9 cellular contexts compared by ENCODE assay signal in the genomic region with DNA sequence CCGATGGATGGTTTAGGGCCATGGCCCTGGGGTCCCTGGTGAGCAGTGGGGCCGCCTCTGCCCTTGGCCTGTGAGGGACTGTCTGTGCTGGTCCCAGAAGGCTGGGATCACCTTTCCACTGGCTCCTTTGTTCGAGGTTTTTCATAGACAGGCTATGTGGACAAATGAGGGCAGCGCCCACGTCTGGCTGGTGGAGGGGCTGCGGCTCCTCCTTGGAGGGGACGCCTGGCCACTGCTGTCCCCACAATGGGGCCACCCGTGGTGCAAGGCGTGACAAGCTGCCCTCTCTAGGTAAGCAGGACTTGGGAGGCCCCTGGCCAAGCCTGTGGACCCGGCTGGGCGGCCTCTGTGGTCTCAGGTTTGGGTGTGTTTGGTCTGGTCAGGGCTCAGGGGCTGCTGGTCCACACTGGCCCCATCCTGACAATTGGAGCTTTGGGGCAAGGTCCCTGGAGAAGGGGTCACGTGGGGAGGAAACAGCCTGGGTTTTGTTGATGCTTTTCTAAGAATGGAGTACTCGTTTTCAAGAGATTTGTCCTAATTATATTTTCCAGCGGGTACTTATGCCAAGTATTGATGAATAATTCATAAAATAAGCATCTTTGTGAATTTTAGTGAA. TPM values are rescaled to one million over a fixed set of nuclear protein-coding genes. Genes with fewer than 3 reads are reported as not detected.
DNase-seq lines count a peak whose midpoint lies in the region; ATAC-seq, FAIRE-seq and TF ChIP-seq lines count a peak whose summit lies in the region.
"Had no signal": no experiment of that assay in that cellular context is flagged by ENCODE, and none has a peak within 500 bp of the region (broad histone marks: within the 10 kb centered on the region; RNA-seq: fewer than 3 reads in every experiment).

No MANE protein-coding gene starts in this region.

- peak overlapping the region; percentile 98 for H3K4me2 ChIP-seq in HepG2 (ENCODE audit: low read depth, low read length)

- peaks cover 7% of the 10 kb centered on the region for H3K79me2 ChIP-seq in HepG2 (ENCODE audit: insufficient read depth, low read length)

- H3K27ac ChIP-seq in HepG2 (ENCODE audit: extremely low read length, insufficient read depth, low read length): peak overlapping the region; percentile 37
- H3K27ac ChIP-seq in right lobe of liver: no peak overlapping the region
- no peak overlapping the region for H3K27ac ChIP-seq in RWPE2 (ENCODE audit: poor library complexity, severe bottlenecking)

- POLR2A ChIA-PET in HepG2 (lab: Yijun Ruan, JAX): interaction anchor here (0.8 to 3.1 kb wide), 2 partner anchors 17 to 20 kb away, joined by 3 to 18 read pairs; no protein-coding TSS in a partner anchor

- no peak overlapping the region for H2AFZ ChIP-seq in HepG2 (ENCODE audit: low read length)

- TF ChIP-seq CTCF in HepG2 (CRISPR knock-in tag; IDR thresholded peaks at IDR 0.05) (peak; percentile 84), right lobe of liver (IDR thresholded peaks at IDR 0.05) (no peak), RWPE2 (IDR thresholded peaks at IDR 0.05; ENCODE audit: poor library complexity, severe bottlenecking) (no peak), kidney epithelial cell (IDR thresholded peaks at IDR 0.05; ENCODE audit: insufficient read depth, low read length, poor library complexity, severe bottlenecking) (peak; percentile 68)

- whole genome bisulfite sequencing in HepG2 (ENCODE audit: low lambda C conversion rate): 52% methylated on average over 3 of the region's 14 CpGs
- WGBS in right lobe of liver (ENCODE audit: insufficient coverage, low coverage, low lambda C conversion rate, missing lambda C conversion rate): 50% methylated on average over 3 of the region's 14 CpGs

- peak; percentile 68 for FAIRE-seq in HepG2 (lab: Jason Lieb, UNC)

- TF ChIP-seq EP300 in HepG2 (IDR thresholded peaks at IDR 0.05; ENCODE audit: low read depth in 2 of 2, low read length in 2 of 2): no peak
- TF ChIP-seq EP300 in HepG2 (CRISPR knock-in tag; IDR thresholded peaks at IDR 0.05; ENCODE audit: borderline replicate concordance): no peak

- ATAC-seq in HepG2 (peak; percentile 83), right lobe of liver (no peak), RWPE2 (ENCODE audit: low read depth) (0 out of 3 replicates have a peak, but pooled peaks have one; percentile 6)

- BruUV-seq in HepG2 (replicated peaks; lab: Mats Ljungman, UMichigan): no TSS peak

- H3K4me1 ChIP-seq in HepG2 (ENCODE audit: insufficient read depth, low read length) (peaks cover 59% of the 10 kb centered on the region), right lobe of liver (peaks cover 0 to 16% (median 7%) of the 10 kb centered on the region in 4 donors), RWPE2 (ENCODE audit: insufficient read depth, poor library complexity, severe bottlenecking) (no peaks in the 10 kb centered on the region)

- in situ Hi-C loops in HepG2 (cut with HindIII; ENCODE audit: extremely low pct_ligation_motif_present, low pct_unique_long_range_greater_than_20kb): loop anchor here (5.0 kb wide), 1 partner anchor 60 kb away; no protein-coding TSS in a partner anchor

- H3K9me3 ChIP-seq in HepG2 (ENCODE audit: low read length) (no peaks in the 10 kb centered on the region), right lobe of liver (no peaks in the 10 kb centered on the region), RWPE2 (ENCODE audit: severe bottlenecking) (no peaks in the 10 kb centered on the region)

- no peaks in the 10 kb centered on the region for H4K20me1 ChIP-seq in HepG2 (ENCODE audit: insufficient read depth, low read length)

- CTCF ChIA-PET in HepG2 (lab: Yijun Ruan, JAX; ENCODE audit: low intra/inter-chr PET ratio, low total read pairs): interaction anchor here (1.0 to 3.4 kb wide), 2 partner anchors 21 to 60 kb away, joined by 3 to 33 read pairs; no protein-coding TSS in a partner anchor

- peak overlapping the region; percentile 62; the same call in 1 of the 2 replicates for H3K9ac ChIP-seq in HepG2 (ENCODE audit: insufficient read depth, low read depth, low read length)

- intact Hi-C loops in HepG2 (cut with micrococcal nuclease; ENCODE audit: unreplicated experiment): loop anchor here (1.0 kb wide), 2 partner anchors 17 to 60 kb away; no protein-coding TSS in a partner anchor
- intact Hi-C loops in right lobe of liver (cut with DNase I): no loop called here
- intact Hi-C loops in posterior cingulate gyrus (cut with DNase I): no loop called here

- H3K27me3 ChIP-seq in HepG2 (ENCODE audit: control insufficient read depth in 1 of 2, insufficient read depth in 2 of 2, low read length in 2 of 2) (no peaks in the 10 kb centered on the region), right lobe of liver (no peaks in the 10 kb centered on the region), RWPE2 (ENCODE audit: insufficient read depth, poor library complexity, severe bottlenecking) (peaks cover 27% of the 10 kb centered on the region), kidney epithelial cell (ENCODE audit: control insufficient read depth, insufficient read depth, low read length) (peaks cover 25% of the 10 kb centered on the region)

- TF ChIP-seq RAD21 in HepG2 (CRISPR knock-in tag; IDR thresholded peaks at IDR 0.05): peak; percentile 85

- H3K4me3 ChIP-seq in HepG2 (replicated peaks in 1 of 3; ENCODE audit: insufficient read depth in 1 of 3, low read depth in 2 of 3, low read length in 3 of 3) (peak overlapping the region; percentile 61 to 76 (median 64); a peak in 5 of 6 replicates), right lobe of liver (no peak overlapping the region), RWPE2 (ENCODE audit: severe bottlenecking) (no peak overlapping the region), kidney epithelial cell (ENCODE audit: low read depth, low read length) (peak overlapping the region; percentile 34)

- H3K36me3 ChIP-seq in HepG2 (replicated peaks in 1 of 2; ENCODE audit: control insufficient read depth in 1 of 2, insufficient read depth in 2 of 2, low read length in 2 of 2): peaks cover 0 to 6% of the 10 kb centered on the region in 2 experiments; a peak in 2 of 5 replicates
- no peaks in the 10 kb centered on the region for H3K36me3 ChIP-seq in right lobe of liver
- H3K36me3 ChIP-seq in RWPE2 (ENCODE audit: low read depth): no peaks in the 10 kb centered on the region
- H3K36me3 ChIP-seq in kidney epithelial cell (ENCODE audit: control insufficient read depth, insufficient read depth, low read length): no peaks in the 10 kb centered on the region

- no peak for TF ChIP-seq POLR2A in HepG2 (IDR thresholded peaks at IDR 0.05; ENCODE audit: insufficient read depth in 1 of 2, low read depth in 2 of 2, low read length in 2 of 2)
- no peak for TF ChIP-seq POLR2A in right lobe of liver (IDR thresholded peaks at IDR 0.05)

- DNase-seq in HepG2 (ENCODE audit: low spot score): peak; percentile 61
- no peak for DNase-seq in right lobe of liver
- no peak for DNase-seq in RWPE2 (ENCODE audit: low spot score)
- DNase-seq in kidney epithelial cell (ENCODE audit: low read depth): no peak
- no peak for DNase-seq in posterior cingulate gyrus
- no peak for DNase-seq in activated gamma-delta T cell treated with Interleukin-2 at 50 U/mL for 16 hours
- DNase-seq in activated T-cell treated with anti-CD3 and anti-CD28 coated beads, Interleukin-2, amount 50 U/mL, for 48 hours: no peak
- no peak for DNase-seq in A172 (ENCODE audit: low spot score)
- DNase-seq: CD4-positive, alpha-beta T cell had no signal

TF ChIP-seq in HepG2, 621 proteins besides CTCF, POLR2A, EP300 and RAD21 (continues in another document):
- TF ChIP-seq ZSCAN25 (CRISPR knock-in tag; IDR thresholded peaks at IDR 0.05) (no peak), SKI (IDR thresholded peaks at IDR 0.05; ENCODE audit: partially characterized antibody) (peak; percentile 61), PRPF4 (IDR thresholded peaks at IDR 0.05; ENCODE audit: low read depth, low read length, poor library complexity, severe bottlenecking) (no peak), ISX (CRISPR knock-in tag; conservative IDR thresholded peaks at IDR 0.05) (no peak), ZFX (CRISPR knock-in tag; IDR thresholded peaks at IDR 0.05; ENCODE audit: low read depth) (0 out of 2 replicates have a peak, but pooled peaks have one; percentile 12), ZNF569 (CRISPR knock-in tag; IDR thresholded peaks at IDR 0.05; ENCODE audit: borderline replicate concordance) (no peak), HMG20B (CRISPR knock-in tag; conservative IDR thresholded peaks at IDR 0.05) (0 out of 2 replicates have a peak, but pooled peaks have one; percentile 19), ZBTB42 (CRISPR knock-in tag; IDR thresholded peaks at IDR 0.05) (no peak), MBNL3 (CRISPR knock-in tag; conservative IDR thresholded peaks at IDR 0.05) (no peak), FOXO1 (CRISPR knock-in tag; IDR thresholded peaks at IDR 0.05) (0 out of 2 replicates have a peak, but pooled peaks have one; percentile 7), ZNF501 (CRISPR knock-in tag; IDR thresholded peaks at IDR 0.05) (no peak)

RNA-seq across cellular contexts. Expression of a gene that starts 33.3 kb away (rescaled TPM):
- total RNA-seq in HepG2 (2016; rRNA removed; fragmentation: Illumina TruSeq; extraction: Trizol) (13.7 and 19.4 TPM in 2 replicates), right lobe of liver (10 to 100 TPM in 5 of 6 experiments, 1 to 10 TPM in 1; 9.6 to 18.4 (median 11.7) TPM), kidney epithelial cell (12.3 and 13.8 TPM in 2 replicates)
- 2.3 and 3.4 TPM in 2 replicates for total RNA-seq in HepG2 (2016; cell fraction: cytosol; rRNA removed; fragmentation: Illumina TruSeq; extraction: Trizol; ENCODE audit: low read depth)
- total RNA-seq in HepG2 (2016; cell fraction: insoluble cytoplasmic fraction; rRNA removed; fragmentation: Illumina TruSeq; extraction: Trizol): 10.9 and 20.3 TPM in 2 replicates
- 5.5 and 5.6 TPM in 2 replicates for total RNA-seq in HepG2 (2016; cell fraction: membrane; rRNA removed; fragmentation: Illumina TruSeq; extraction: Trizol)
- 24.6 and 25.3 TPM in 2 replicates for total RNA-seq in HepG2 (2016; cell fraction: nucleus; rRNA removed; fragmentation: Illumina TruSeq; extraction: Trizol)
- 28.4 and 33.6 TPM in 2 replicates for polyA plus RNA-seq in HepG2 (2011; rRNA removed)
- polyA plus RNA-seq in HepG2 (2011; cell fraction: cytosol; rRNA removed): 13.6 and 15.2 TPM in 2 replicates
- 196 and 262 TPM in 2 replicates for polyA plus RNA-seq in HepG2 (2011; cell fraction: nucleus; rRNA removed)
- polyA plus RNA-seq in HepG2 (2012): 26.3 and 28.9 TPM in 2 replicates
- polyA plus RNA-seq in HepG2 (2016; cell fraction: cytosol; fragmentation: Illumina TruSeq; extraction: Trizol; ENCODE audit: low read depth): 1.1 and 1.3 TPM in 2 replicates
- 10.3 and 10.5 TPM in 2 replicates for polyA plus RNA-seq in HepG2 (2016; cell fraction: insoluble cytoplasmic fraction; fragmentation: Illumina TruSeq; extraction: Trizol; ENCODE audit: low read depth)
- 1.6 and 2.4 TPM in 2 replicates for polyA plus RNA-seq in HepG2 (2016; cell fraction: membrane; fragmentation: Illumina TruSeq; extraction: Trizol; ENCODE audit: low read depth)
- polyA plus RNA-seq in HepG2 (2016; cell fraction: nucleus; fragmentation: Illumina TruSeq; extraction: Trizol; ENCODE audit: insufficient read depth, low read depth): 57.7 and 66.1 TPM in 2 replicates
- polyA minus RNA-seq in HepG2 (2011; rRNA and poly(A)+ RNA removed; ENCODE audit: low replicate concordance): 39.0 and 75.0 TPM in 2 replicates
- polyA minus RNA-seq in HepG2 (2011; cell fraction: cytosol; rRNA and poly(A)+ RNA removed): 16.7 and 21.1 TPM in 2 replicates
- polyA minus RNA-seq in HepG2 (2011; cell fraction: nucleus; rRNA and poly(A)+ RNA removed): 89.5 and 90.6 TPM in 2 replicates
- total RNA-seq in A172 (2014; rRNA removed; shearing (Covaris generic)): 12.4 and 14.1 TPM in 2 replicates

Comparison
In these comparisons a context has a peak if more than half of its experiments do, and no peak if none do; other contexts are left out.
1. ATAC-seq: peak in HepG2 (single experiment) and RWPE2 (single experiment); none in right lobe of liver (0 of 4).
2. H3K4me3 ChIP-seq: peak in HepG2 (3 of 3) and kidney epithelial cell (single experiment); none in right lobe of liver (0 of 3) and RWPE2 (single experiment).
3. CTCF ChIP-seq: peak in HepG2 (single experiment) and kidney epithelial cell (single experiment); none in right lobe of liver (0 of 4) and RWPE2 (single experiment).